Comparison of ENCODE assay signal across 8 cellular contexts in genomic region chr4:87235020-87235671, GRCh38. TPM values are rescaled to one million over a fixed set of nuclear protein-coding genes. Genes with fewer than 3 reads are reported as not detected.
DNase-seq lines count a peak whose midpoint lies in the region; ATAC-seq, FAIRE-seq and TF ChIP-seq lines count a peak whose summit lies in the region.

No MANE protein-coding gene starts in this region.

- H3K4me1 ChIP-seq in A549 (peaks cover 39% of the 10 kb centered on the region), GM12878 (ENCODE audit: control insufficient read depth, insufficient read depth, low read length) (no peaks in the 10 kb centered on the region; the same call in 1 of the 2 replicates), mesodermal cell (ENCODE audit: control insufficient read depth, insufficient read depth, low read length, poor library complexity, severe bottlenecking) (peaks cover 4% of the 10 kb centered on the region)

- peak overlapping the region; percentile 78 for H3K4me2 ChIP-seq in A549
- peak overlapping the region; percentile 82 for H3K4me2 ChIP-seq in GM12878 (ENCODE audit: control insufficient read depth, insufficient read depth)

- TF ChIP-seq EP300 in A549 (IDR thresholded peaks at IDR 0.05), result no peak
- TF ChIP-seq EP300 in GM12878 (IDR thresholded peaks at IDR 0.05; ENCODE audit: borderline replicate concordance in 1 of 2, control insufficient read depth in 1 of 2, low read depth in 2 of 2, low read length in 2 of 2), result no peak

- POLR2A ChIA-PET in A549 (lab: Yijun Ruan, JAX) (no interaction called here), GM12878 (lab: Charles Lee) (interaction anchor here (0.6 to 1.6 kb wide), 3 partner anchors 84 to 314 kb away, joined by 4 to 6 read pairs (median 5); no protein-coding TSS in a partner anchor)

- H3K36me3 ChIP-seq in GM12878 (ENCODE audit: control insufficient read depth in 2 of 2, insufficient read depth in 2 of 2, low read length in 1 of 2) (no peaks in the 10 kb centered on the region), mesodermal cell (ENCODE audit: control insufficient read depth, insufficient read depth, low read length) (no peaks in the 10 kb centered on the region)

- no peaks in the 10 kb centered on the region for H3K27me3 ChIP-seq in GM12878 (replicated peaks in 1 of 2; ENCODE audit: control insufficient read depth in 2 of 2, insufficient read depth in 2 of 2, low read length in 1 of 2)

- in situ Hi-C loops in GM12878 (cut with MboI), result loop anchor here (10.0 kb wide), 1 partner anchor 740 kb away; no protein-coding TSS in a partner anchor

- 24% methylated on average over 4 of the region's 4 CpGs for WGBS in A549 (ENCODE audit: missing lambda C conversion rate)
- WGBS in GM12878 (ENCODE audit: insufficient coverage, insufficient replicate concordance, low lambda C conversion rate, missing lambda C conversion rate), result 0% methylated on average over 4 of the region's 4 CpGs
- WGBS in mesodermal cell (ENCODE audit: insufficient coverage in 2 of 2), 2 experiments, result 89 to 100% methylated on average over 1 to 3 of the region's 4 CpGs

- H3K27ac ChIP-seq in A549 (peak overlapping the region; percentile 77 to 84), GM12878 (ENCODE audit: control insufficient read depth, insufficient read depth) (no peak overlapping the region), mesodermal cell (ENCODE audit: low read depth, low read length, severe bottlenecking) (no peak overlapping the region)

- peak overlapping the region; percentile 44 for H3K9ac ChIP-seq in GM12878 (ENCODE audit: control insufficient read depth, insufficient read depth, low read length)

- no peaks in the 10 kb centered on the region for H3K79me2 ChIP-seq in GM12878 (ENCODE audit: control insufficient read depth, insufficient read depth, low read length)

- no peak for TF ChIP-seq CTCF in A549 (IDR thresholded peaks at IDR 0.05)
- no peak for TF ChIP-seq CTCF in HFF-Myc (IDR thresholded peaks at IDR 0.05; ENCODE audit: low read depth, low read length, missing control alignments)
- no peak for TF ChIP-seq CTCF in GM12878 (IDR thresholded peaks at IDR 0.05 in 2 of 3, conservative IDR thresholded peaks at IDR 0.05 in 1 of 3; ENCODE audit: control insufficient read depth in 2 of 3, extremely low read depth in 1 of 3, insufficient read depth in 1 of 3, low read depth in 3 of 3, low read length in 3 of 3)

- intact Hi-C loops in GM12878 (cut with micrococcal nuclease; ENCODE audit: unreplicated experiment), result loop anchor here (1.0 to 5.0 kb wide), 3 partner anchors 85 to 738 kb away; no protein-coding TSS in a partner anchor

- RAD21 ChIA-PET in GM12878 (lab: Charles Lee; ENCODE audit: unreplicated experiment), result interaction anchor here (0.5 to 4.9 kb wide), 16 partner anchors 16 to 739 kb away, joined by 3 to 61 read pairs (median 4); no protein-coding TSS in a partner anchor

- no peak for TF ChIP-seq RAD21 in A549 (conservative IDR thresholded peaks at IDR 0.05 in 1 of 2, IDR thresholded peaks at IDR 0.05 in 1 of 2)
- no peak for TF ChIP-seq RAD21 in GM12878 (IDR thresholded peaks at IDR 0.05; ENCODE audit: insufficient read depth, low read depth, low read length)

- TF ChIP-seq POLR2A in A549 (IDR thresholded peaks at IDR 0.05; ENCODE audit: low read length) (no peak), GM12878 (IDR thresholded peaks at IDR 0.05; ENCODE audit: low read depth, low read length) (no peak)

- DNase-seq in A549 (ENCODE audit: low read depth in 1 of 2, low spot score in 1 of 2), result no peak
- no peak for DNase-seq in HFF-Myc (ENCODE audit: extremely low read depth, low read depth)
- no peak for DNase-seq in GM12878 (ENCODE audit: low read depth, low spot score)
- DNase-seq in NOMO-1 (lab: John Stamatoyannopoulos, UW; ENCODE audit: unreplicated experiment in 2 of 2), result no peak
- DNase-seq in NCI-H187 treated with DMSO at 0.1 percent for 48 hours (lab: John Stamatoyannopoulos, UW), result no peak
- DNase-seq in DMS79 treated with DMSO at 0.1 percent for 48 hours (lab: John Stamatoyannopoulos, UW), result no peak

- H4K20me1 ChIP-seq in GM12878 (ENCODE audit: control insufficient read depth, insufficient read depth), result no peaks in the 10 kb centered on the region

- SMC1A ChIA-PET in GM12878 (lab: Charles Lee; ENCODE audit: uncharacterized antibody, unreplicated experiment), result interaction anchor here (0.7 to 5.4 kb wide), 16 partner anchors 11 to 740 kb away, joined by 3 to 79 read pairs (median 4); partner anchors contain the start of gene KLHL8

- FAIRE-seq in A549 (lab: Jason Lieb, UNC), result no peak
- no peak for FAIRE-seq in GM12878 (lab: Jason Lieb, UNC)

- CTCF ChIA-PET in A549 (lab: Yijun Ruan, JAX), result interaction anchor here (0.6 to 2.0 kb wide), 11 partner anchors 8 to 299 kb away, joined by 3 to 17 read pairs (median 3); no protein-coding TSS in a partner anchor
- CTCF ChIA-PET in GM12878 (lab: Yijun Ruan, JAX), result interaction anchor here (0.6 to 8.8 kb wide), 31 partner anchors 9 to 739 kb away, joined by 3 to 130 read pairs (median 4); partner anchors contain the start of gene KLHL8

- peak in 1 of 2 experiments; percentile 43; a peak in 3 of 6 replicates for ATAC-seq in A549
- peak; percentile 32; the same call in 2 of the 3 replicates for ATAC-seq in GM12878
- ATAC-seq in GM18873 (IDR thresholded peaks at IDR 0.05; ENCODE audit: low FRiP score, unreplicated experiment), result no peak

- H2AFZ ChIP-seq in GM12878 (ENCODE audit: control insufficient read depth, low read depth, low read length), result peak overlapping the region; percentile 95

- H3K4me3 ChIP-seq in A549 (peak overlapping the region; percentile 47), HFF-Myc (replicated peaks; ENCODE audit: low read depth, low read length) (peak overlapping the region; percentile 32), GM12878 (peak overlapping the region; percentile 66; the same call in 1 of the 2 replicates), mesodermal cell (ENCODE audit: extremely low read depth, insufficient read depth, low read length, poor library complexity, severe bottlenecking) (peak overlapping the region; percentile 14)

- BruUV-seq in GM12878 (replicated peaks; lab: Mats Ljungman, UMichigan), result no TSS peak

- H3K9me3 ChIP-seq in A549 (no peaks in the 10 kb centered on the region), GM12878 (replicated peaks; ENCODE audit: control insufficient read depth, insufficient read depth, low read length) (no peaks in the 10 kb centered on the region), mesodermal cell (ENCODE audit: control insufficient read depth, low read length) (no peaks in the 10 kb centered on the region)

TF ChIP-seq in A549, 52 proteins besides CTCF, POLR2A, EP300 and RAD21:
- TF ChIP-seq E2F6 (IDR thresholded peaks at IDR 0.05; ENCODE audit: borderline replicate concordance, low read depth) (no peak), MAFK (IDR thresholded peaks at IDR 0.05; ENCODE audit: partially characterized antibody) (peak; percentile 2), JUN (IDR thresholded peaks at IDR 0.05) (no peak)

TF ChIP-seq in GM12878, 131 proteins besides CTCF, POLR2A, EP300 and RAD21:
- no peak for TF ChIP-seq ATF3 (IDR thresholded peaks at IDR 0.05; ENCODE audit: borderline replicate concordance, extremely low read depth, low read depth, low read length)

RNA-seq across cellular contexts. Expression of gene KLHL8, which starts 14.7 kb away (rescaled TPM):
- 8.3 and 11.2 TPM in 2 replicates for polyA plus RNA-seq in A549 (2011; rRNA removed)
- polyA plus RNA-seq in A549 (2012; cell fraction: cytosol; rRNA removed), result 2.1 and 2.2 TPM in 2 replicates
- 0.80 and 1.2 TPM in 2 replicates for polyA plus RNA-seq in A549 (2012; cell fraction: nucleus; rRNA removed)
- 8.1 to 9.8 TPM (median 9.7 TPM) in 3 replicates for polyA plus RNA-seq in A549 (2017; fragmentation: RNase III; extraction: RNeasy Plus Mini Kit Qiagen cat#74134 plus additional on column Dnase treatment)
- polyA minus RNA-seq in A549 (2011; rRNA and poly(A)+ RNA removed), result 7.9 and 11.7 TPM in 2 replicates
- 26.4 and 28.4 TPM in 2 replicates for total RNA-seq in GM12878 (2013; cell fraction: nucleolus; rRNA removed)
- 6.0 and 6.5 TPM in 2 replicates for total RNA-seq in GM12878 (2014; rRNA removed)
- total RNA-seq in GM12878 (2014; rRNA removed; fragmentation: Illumina TruSeq; extraction: Trizol), result 13.1 and 15.1 TPM in 2 replicates
- total RNA-seq in GM12878 (2021), result 9.1 and 9.9 TPM in 2 replicates
- polyA plus RNA-seq in GM12878 (2011; ENCODE audit: low read depth), result 2.8 TPM
- 8.1 and 12.9 TPM in 2 replicates for polyA plus RNA-seq in GM12878 (2011; rRNA removed)
- polyA plus RNA-seq in GM12878 (2011; cell fraction: cytosol; rRNA removed), result 2.6 and 3.5 TPM in 2 replicates
- 2.7 and 6.5 TPM in 2 replicates for polyA plus RNA-seq in GM12878 (2011; cell fraction: nucleus; rRNA removed)
- 3.5 and 4.5 TPM in 2 replicates for polyA plus RNA-seq in GM12878 (2012)
- 10.1 and 12.3 TPM in 2 replicates for polyA plus RNA-seq in GM12878 (2014; fragmentation: Illumina TruSeq; extraction: Trizol)
- polyA plus RNA-seq in GM12878 (2014; fragmentation: Nextera tagmentation; extraction: Ambion mirVana), result 1 to 10 TPM; 4.5 to 5.1 TPM
- 5.1 and 6.2 TPM in 2 replicates for polyA plus RNA-seq in GM12878 (2014; rRNA removed)
- polyA plus RNA-seq in GM12878 (2016; fragmentation: Nextera tagmentation; extraction: Ambion mirVana), result 10 to 100 TPM; 11.7 to 12.5 TPM
- polyA minus RNA-seq in GM12878 (2011; rRNA and poly(A)+ RNA removed), result 20.2 and 25.2 TPM in 2 replicates
- 8.8 and 11.1 TPM in 2 replicates for polyA minus RNA-seq in GM12878 (2011; cell fraction: cytosol; rRNA and poly(A)+ RNA removed)
- 9.3 and 16.3 TPM in 2 replicates for polyA minus RNA-seq in GM12878 (2011; cell fraction: nucleus; rRNA and poly(A)+ RNA removed)
- polyA plus RNA-seq in mesodermal cell (2013, experiment 1 of 2), result 6.9 TPM
- 6.4 TPM for polyA plus RNA-seq in mesodermal cell (2013, experiment 2 of 2)

Comparison
In these comparisons a context has a peak if more than half of its experiments do, and no peak if none do; other contexts are left out.
1. H3K27ac ChIP-seq: peak in A549 (2 of 2); none in GM12878 (single experiment) and mesodermal cell (single experiment).
2. H3K4me3 ChIP-seq: peak in every context shown above with its lines; median percentile 66 in GM12878; 47 in A549; 32 in HFF-Myc; 14 in mesodermal cell.